17 cellular contexts compared by ENCODE assay signal in genomic region chr4:79082988-79083387, GRCh38.
DNase-seq lines count a peak whose midpoint lies in the region; ATAC-seq and TF ChIP-seq lines count a peak whose summit lies in the region.
"Had no signal": no experiment of that assay in that cellular context is flagged by ENCODE, and none has a peak within 500 bp of the region (broad histone marks: within the 10 kb centered on the region; RNA-seq: fewer than 3 reads in every experiment).

No MANE protein-coding gene starts in this region.

- peak in 1 of 8 donors; percentile 40 for ATAC-seq in heart right ventricle

- intact Hi-C loops in MCF 10A (cut with micrococcal nuclease) (no loop called here), breast epithelium (cut with DNase I; ENCODE audit: low total_unique reads) (no loop called here), heart right ventricle (cut with DNase I) (no loop called here), testis (cut with DNase I; ENCODE audit: low total_unique reads) (no loop called here)

- no peaks in the 10 kb centered on the region for H4K20me1 ChIP-seq in neural progenitor cell (ENCODE audit: low read depth)
- H4K20me1 ChIP-seq in osteoblast (ENCODE audit: insufficient read depth, low read length), result no peaks in the 10 kb centered on the region

- H3K79me2 ChIP-seq in neural progenitor cell (ENCODE audit: low read depth) (no peaks in the 10 kb centered on the region), osteoblast (ENCODE audit: insufficient read depth, low read length) (no peaks in the 10 kb centered on the region)

- TF ChIP-seq CTCF in MCF 10A (IDR thresholded peaks at IDR 0.05; ENCODE audit: unreplicated experiment) (no peak), breast epithelium (IDR thresholded peaks at IDR 0.05) (no peak), heart right ventricle (IDR thresholded peaks at IDR 0.05) (no peak), neural progenitor cell (IDR thresholded peaks at IDR 0.05) (no peak), testis (IDR thresholded peaks at IDR 0.05) (no peak), osteoblast (IDR thresholded peaks at IDR 0.05; ENCODE audit: extremely low read depth, low read depth, low read length) (no peak), foreskin fibroblast (IDR thresholded peaks at IDR 0.05; ENCODE audit: low read depth, low read length) (no peak)

- H2AFZ ChIP-seq in neural progenitor cell (replicated peaks), result no peak overlapping the region
- no peak overlapping the region for H2AFZ ChIP-seq in osteoblast (ENCODE audit: low read length)

- H3K4me1 Mint-ChIP-seq in MCF 10A (ENCODE audit: insufficient read depth, unreplicated experiment) (no peaks in the 10 kb centered on the region), neural progenitor cell (peaks cover 34% of the 10 kb centered on the region)
- H3K4me1 Mint-ChIP-seq: CD4-positive, alpha-beta memory T cell had no signal

- no TSS peak for BruUV-seq in MCF 10A (replicated peaks; lab: Mats Ljungman, UMichigan)

- 41 to 46% methylated on average over 6 of the region's 6 CpGs for WGBS in heart right ventricle, 2 donors
- WGBS in testis, 2 donors, result 33 to 43% methylated on average over 6 of the region's 6 CpGs

- H3K4me3 ChIP-seq in breast epithelium (no peak overlapping the region), heart right ventricle (no peak overlapping the region), neural progenitor cell (no peak overlapping the region), testis (no peak overlapping the region), osteoblast (ENCODE audit: insufficient read depth, low read length) (no peak overlapping the region), foreskin fibroblast (ENCODE audit: low read depth in 1 of 2, low read length in 2 of 2) (no peak overlapping the region)

- peaks cover 7% of the 10 kb centered on the region for H3F3A ChIP-seq in neural progenitor cell (ENCODE audit: low read depth)

- H3K9me3 ChIP-seq in breast epithelium, result peaks cover 0 to 8% of the 10 kb centered on the region in 2 donors
- peaks cover 0 to 26% (median 10%) of the 10 kb centered on the region in 11 donors for H3K9me3 ChIP-seq in heart right ventricle
- H3K9me3 ChIP-seq in neural progenitor cell (ENCODE audit: low read depth), result peaks cover 8% of the 10 kb centered on the region
- H3K9me3 ChIP-seq in testis, result no peaks in the 10 kb centered on the region
- no peaks in the 10 kb centered on the region for H3K9me3 ChIP-seq in osteoblast (ENCODE audit: low read depth, low read length)

- POLR2A ChIA-PET in MCF 10A (lab: Yijun Ruan, JAX), result interaction anchor here (0.6 kb wide), 1 partner anchor 665 kb away, joined by 3 read pairs; no protein-coding TSS in a partner anchor

- H3K36me3 Mint-ChIP-seq in MCF 10A (ENCODE audit: insufficient read depth, unreplicated experiment) (no peaks in the 10 kb centered on the region), neural progenitor cell (peaks cover 6% of the 10 kb centered on the region)
- H3K36me3 Mint-ChIP-seq: CD4-positive, alpha-beta memory T cell had no signal

- H3K9me3 Mint-ChIP-seq in MCF 10A (ENCODE audit: unreplicated experiment) (peaks cover 9% of the 10 kb centered on the region), neural progenitor cell (peaks cover 16% of the 10 kb centered on the region)

- no peak overlapping the region for H3K9ac ChIP-seq in neural progenitor cell

- no peak for TF ChIP-seq POLR2A in breast epithelium (IDR thresholded peaks at IDR 0.05)
- no peak for TF ChIP-seq POLR2A in testis (IDR thresholded peaks at IDR 0.05)

- H3K4me1 ChIP-seq in breast epithelium, result no peaks in the 10 kb centered on the region
- H3K4me1 ChIP-seq in heart right ventricle, result peaks cover 0 to 10% (median 0%) of the 10 kb centered on the region in 9 donors
- H3K4me1 ChIP-seq in neural progenitor cell, result peaks cover 20% of the 10 kb centered on the region
- peaks cover 23% of the 10 kb centered on the region for H3K4me1 ChIP-seq in testis
- no peaks in the 10 kb centered on the region for H3K4me1 ChIP-seq in osteoblast (ENCODE audit: insufficient read depth, low read length)

- H3K4me2 ChIP-seq in neural progenitor cell (peak overlapping the region; percentile 3), osteoblast (ENCODE audit: insufficient read depth, low read length) (no peak overlapping the region)

- H3K27ac ChIP-seq in breast epithelium (peak overlapping the region in 1 of 2 donors; percentile 19), heart right ventricle (peak overlapping the region in 8 of 10 donors; percentile 25 to 68 (median 39)), neural progenitor cell (no peak overlapping the region), testis (peak overlapping the region; percentile 35 to 77), osteoblast (ENCODE audit: low read depth, low read length) (no peak overlapping the region)
- H3K27ac ChIP-seq: 22Rv1 had no signal

- no peaks in the 10 kb centered on the region for H3K27me3 ChIP-seq in breast epithelium
- no peaks in the 10 kb centered on the region for H3K27me3 ChIP-seq in heart right ventricle
- no peaks in the 10 kb centered on the region for H3K27me3 ChIP-seq in neural progenitor cell
- H3K27me3 ChIP-seq in testis, result no peaks in the 10 kb centered on the region
- no peaks in the 10 kb centered on the region for H3K27me3 ChIP-seq in osteoblast (ENCODE audit: insufficient read depth, low read length)

- H3K4me3 Mint-ChIP-seq in MCF 10A (ENCODE audit: unreplicated experiment), result peak overlapping the region; percentile 12
- no peak overlapping the region for H3K4me3 Mint-ChIP-seq in neural progenitor cell
- H3K4me3 Mint-ChIP-seq: CD4-positive, alpha-beta memory T cell had no signal

- no peaks in the 10 kb centered on the region for H3K27me3 Mint-ChIP-seq in MCF 10A (ENCODE audit: insufficient read depth, unreplicated experiment)
- H3K27me3 Mint-ChIP-seq in neural progenitor cell (ENCODE audit: insufficient read depth, low read depth), result peaks cover 4% of the 10 kb centered on the region
- H3K27me3 Mint-ChIP-seq: CD4-positive, alpha-beta memory T cell had no signal

- no peak overlapping the region for H3K27ac Mint-ChIP-seq in MCF 10A (ENCODE audit: low read depth, unreplicated experiment)
- no peak overlapping the region for H3K27ac Mint-ChIP-seq in neural progenitor cell
- H3K27ac Mint-ChIP-seq: CD4-positive, alpha-beta memory T cell had no signal

- DNase-seq in MCF 10A (ENCODE audit: unreplicated experiment) (no peak), breast epithelium (ENCODE audit: low spot score in 2 of 2) (no peak), heart right ventricle (no peak), neural progenitor cell (ENCODE audit: low spot score) (no peak), testis (no peak), NCI-H2171 treated with DMSO at 0.1 percent for 48 hours (lab: John Stamatoyannopoulos, UW) (no peak), osteoblast (ENCODE audit: insufficient read length, low spot score, missing footprints) (no peak), foreskin fibroblast (no peak)
- DNase-seq: CD4-positive, alpha-beta memory T cell; DMS79 treated with DMSO at 0.1 percent for 48 hours; HCEC 1CT; MV-4-11; NCI-H1417; NCI-H187 treated with DMSO at 0.1 percent for 48 hours; NCI-H446; NK-92 treated with Interleukin-12 subunit alpha and Interleukin-12 subunit beta, amount 100 ng/mL, for 24 hours had no signal

- CTCF ChIA-PET in MCF 10A (lab: Yijun Ruan, JAX), result no interaction called here

- no peaks in the 10 kb centered on the region for H3K36me3 ChIP-seq in breast epithelium
- no peaks in the 10 kb centered on the region for H3K36me3 ChIP-seq in heart right ventricle
- peaks cover 5% of the 10 kb centered on the region for H3K36me3 ChIP-seq in neural progenitor cell
- no peaks in the 10 kb centered on the region for H3K36me3 ChIP-seq in testis (ENCODE audit: low read depth, missing control alignments)
- no peaks in the 10 kb centered on the region for H3K36me3 ChIP-seq in osteoblast (ENCODE audit: insufficient read depth, low read length)

Comparison
In these comparisons a context has a peak if more than half of its experiments do, and no peak if none do; other contexts are left out.
1. H3K27ac ChIP-seq: peak in heart right ventricle (8 of 10) and testis (2 of 2); none in neural progenitor cell (single experiment) and osteoblast (single experiment).